9 cellular contexts compared by ENCODE assay signal in genomic region chr1:159171254-159171687, GRCh38. TPM values are rescaled to one million over a fixed set of nuclear protein-coding genes. Genes with fewer than 3 reads are reported as not detected.
DNase-seq lines count a peak whose midpoint lies in the region; ATAC-seq, FAIRE-seq and TF ChIP-seq lines count a peak whose summit lies in the region.
"Had no signal": no experiment of that assay in that cellular context is flagged by ENCODE, and none has a peak within 500 bp of the region (broad histone marks: within the 10 kb centered on the region; RNA-seq: fewer than 3 reads in every experiment).

Gene CADM3 (plus strand): TSS chr1:159171615. CDS start chr1:159171766, 151 bp downstream.

- H3K4me1 ChIP-seq in A549 (peaks cover 13% of the 10 kb centered on the region; the same call in 2 of the 3 replicates), esophagus muscularis mucosa (peaks cover 9 to 27% (median 25%) of the 10 kb centered on the region in 4 donors), Karpas-422 (ENCODE audit: low read length) (no peaks in the 10 kb centered on the region), body of pancreas (peaks cover 16% of the 10 kb centered on the region)
- H3K4me1 ChIP-seq: BLaER1 treated with 17β-estradiol and CSF1 and Interleukin-3, amounts not matched to agents 10 nM and 100 nM had no signal

- H3K27me3 ChIP-seq in esophagus muscularis mucosa (peaks cover 0 to 56% (median 26%) of the 10 kb centered on the region in 4 donors), Karpas-422 (ENCODE audit: low read length) (no peaks in the 10 kb centered on the region), body of pancreas (peaks cover 0 to 6% of the 10 kb centered on the region in 2 donors)

- no peaks in the 10 kb centered on the region for H3K79me2 ChIP-seq in Karpas-422 (ENCODE audit: low read length)

- peaks cover 21% of the 10 kb centered on the region for H3K4me1 Mint-ChIP-seq in neural crest cell

- TF ChIP-seq EP300 in A549 (IDR thresholded peaks at IDR 0.05) (no peak), esophagus muscularis mucosa (IDR thresholded peaks at IDR 0.05) (no peak)

- WGBS in A549 (ENCODE audit: missing lambda C conversion rate), result 13% methylated on average over 6 of the region's 29 CpGs
- 13% methylated on average over 6 of the region's 29 CpGs for WGBS in esophagus muscularis mucosa
- WGBS in body of pancreas, 2 donors, result 2 to 10% methylated on average over 8 to 28 of the region's 29 CpGs

- H3K27ac Mint-ChIP-seq in neural crest cell (ENCODE audit: unreplicated experiment), result peak within 1 kb of the TSS; percentile 1

- DNase-seq in A549 (ENCODE audit: low read depth in 1 of 2, low spot score in 1 of 2) (no peak), NCI-H526 treated with DMSO at 0.1 percent for 48 hours (lab: John Stamatoyannopoulos, UW) (peak; percentile 77), esophagus muscularis mucosa (ENCODE audit: extremely low spot score) (no peak), neural crest cell (ENCODE audit: low read depth, low spot score) (peak; percentile 31), GDM1 (lab: John Stamatoyannopoulos, UW) (no peak), Karpas-422 (no peak), body of pancreas (no peak)

- peaks cover 64% of the 10 kb centered on the region for H3K27me3 Mint-ChIP-seq in neural crest cell (ENCODE audit: low read depth)

- no peaks in the 10 kb centered on the region for H3K9me3 Mint-ChIP-seq in neural crest cell

- H3K4me2 ChIP-seq in A549 (peak within 1 kb of the TSS; percentile 99), Karpas-422 (ENCODE audit: low read depth, low read length, poor library complexity, severe bottlenecking) (no peak within 1 kb of the TSS)

- POLR2A ChIA-PET in A549 (lab: Yijun Ruan, JAX), result no interaction called here

- H3K4me3 Mint-ChIP-seq in neural crest cell, result peak within 1 kb of the TSS; percentile 91

- no peaks in the 10 kb centered on the region for H3K9me2 ChIP-seq in Karpas-422 (replicated peaks; ENCODE audit: insufficient read depth, low read length)

- H3K9ac ChIP-seq in Karpas-422 (ENCODE audit: low read length), result no peak within 1 kb of the TSS
- H3K9ac ChIP-seq: BLaER1 treated with 17β-estradiol and CSF1 and Interleukin-3, amounts not matched to agents 10 nM and 100 nM had no signal

- H2AFZ ChIP-seq in Karpas-422 (ENCODE audit: low read length), result no peak within 1 kb of the TSS

- no peaks in the 10 kb centered on the region for H4K20me1 ChIP-seq in Karpas-422 (ENCODE audit: insufficient read depth, low read depth, low read length)

- TF ChIP-seq POLR2A in A549 (IDR thresholded peaks at IDR 0.05; ENCODE audit: low read length) (no peak), esophagus muscularis mucosa (IDR thresholded peaks at IDR 0.05; ENCODE audit: low read depth) (no peak), body of pancreas (IDR thresholded peaks at IDR 0.05) (no peak)

- H3K36me3 ChIP-seq in esophagus muscularis mucosa, result no peaks in the 10 kb centered on the region
- H3K36me3 ChIP-seq in Karpas-422 (ENCODE audit: insufficient read depth, low read length), result no peaks in the 10 kb centered on the region
- H3K36me3 ChIP-seq in body of pancreas (replicated peaks in 1 of 2; ENCODE audit: insufficient read depth in 1 of 2, low read depth in 2 of 2), result no peaks in the 10 kb centered on the region
- H3K36me3 ChIP-seq: BLaER1 treated with 17β-estradiol and CSF1 and Interleukin-3, amounts not matched to agents 10 nM and 100 nM had no signal

- no peak for FAIRE-seq in A549 (lab: Jason Lieb, UNC)

- CTCF ChIA-PET in A549 (lab: Yijun Ruan, JAX), result interaction anchor here (1.6 kb wide), 1 partner anchor 23 kb away, joined by 3 read pairs; no protein-coding TSS in a partner anchor

- no peak for TF ChIP-seq CTCF in A549 (IDR thresholded peaks at IDR 0.05)
- no peak for TF ChIP-seq CTCF in esophagus muscularis mucosa (IDR thresholded peaks at IDR 0.05)
- no peak for TF ChIP-seq CTCF in neural crest cell (conservative IDR thresholded peaks at IDR 0.05)
- TF ChIP-seq CTCF in body of pancreas (IDR thresholded peaks at IDR 0.05), result no peak

- ATAC-seq in A549 (peak in 1 of 2 experiments; percentile 39; a peak in 3 of 6 replicates), GM19467 (IDR thresholded peaks at IDR 0.05; ENCODE audit: unreplicated experiment) (no peak), body of pancreas (no peak)

- no peak for TF ChIP-seq RAD21 in A549 (conservative IDR thresholded peaks at IDR 0.05 in 1 of 2, IDR thresholded peaks at IDR 0.05 in 1 of 2)

- H3K27ac ChIP-seq in A549 (peak within 1 kb of the TSS in 1 of 2 experiments; percentile 39; a peak in 2 of 6 replicates), esophagus muscularis mucosa (replicated peaks in 1 of 4) (peak within 1 kb of the TSS; percentile 16 to 55 (median 35)), Karpas-422 (ENCODE audit: low read length) (no peak within 1 kb of the TSS), body of pancreas (no peak within 1 kb of the TSS)
- H3K27ac ChIP-seq: BLaER1 treated with 17β-estradiol and CSF1 and Interleukin-3, amounts not matched to agents 10 nM and 100 nM had no signal

- no peaks in the 10 kb centered on the region for H3K9me3 ChIP-seq in A549
- H3K9me3 ChIP-seq in esophagus muscularis mucosa, result no peaks in the 10 kb centered on the region
- no peaks in the 10 kb centered on the region for H3K9me3 ChIP-seq in Karpas-422 (ENCODE audit: low read length)
- H3K9me3 ChIP-seq in body of pancreas, result no peaks in the 10 kb centered on the region
- H3K9me3 ChIP-seq: BLaER1 treated with 17β-estradiol and CSF1 and Interleukin-3, amounts not matched to agents 10 nM and 100 nM had no signal

- H3K4me3 ChIP-seq in A549 (peak within 1 kb of the TSS; percentile 48), esophagus muscularis mucosa (peak within 1 kb of the TSS; percentile 48 to 62 (median 50)), Karpas-422 (ENCODE audit: low read length) (no peak within 1 kb of the TSS), body of pancreas (no peak within 1 kb of the TSS)
- H3K4me3 ChIP-seq: BLaER1 treated with 17β-estradiol and CSF1 and Interleukin-3, amounts not matched to agents 10 nM and 100 nM had no signal

- intact Hi-C loops in esophagus muscularis mucosa (cut with DNase I) (no loop called here), body of pancreas (cut with DNase I) (no loop called here)

- H3K36me3 Mint-ChIP-seq in neural crest cell (ENCODE audit: low read depth), result no peaks in the 10 kb centered on the region

TF ChIP-seq in A549, 52 proteins besides CTCF, POLR2A, EP300 and RAD21 (continues in another document):
- TF ChIP-seq HMGXB4 (CRISPR knock-in tag; IDR thresholded peaks at IDR 0.05; ENCODE audit: borderline replicate concordance), result no peak
- no peak for TF ChIP-seq NFE2L2 (conservative IDR thresholded peaks at IDR 0.05; ENCODE audit: low read length)
- no peak for TF ChIP-seq ZC3H11A (IDR thresholded peaks at IDR 0.05)
- no peak for TF ChIP-seq MYC (IDR thresholded peaks at IDR 0.05; ENCODE audit: borderline replicate concordance, low read length)
- TF ChIP-seq HDAC2 (IDR thresholded peaks at IDR 0.05), result no peak
- no peak for TF ChIP-seq BHLHE40 (IDR thresholded peaks at IDR 0.05; ENCODE audit: low read depth, low read length)
- TF ChIP-seq HOXA7 (CRISPR knock-in tag; IDR thresholded peaks at IDR 0.05), result no peak
- no peak for TF ChIP-seq GATA3 (IDR thresholded peaks at IDR 0.05; ENCODE audit: borderline replicate concordance)
- no peak for TF ChIP-seq SREBF2 (IDR thresholded peaks at IDR 0.05)
- TF ChIP-seq E2F6 (IDR thresholded peaks at IDR 0.05; ENCODE audit: borderline replicate concordance, low read depth), result no peak
- no peak for TF ChIP-seq CBX8 (IDR thresholded peaks at IDR 0.05)
- TF ChIP-seq ESRRA (IDR thresholded peaks at IDR 0.05; ENCODE audit: borderline replicate concordance, low read length), result no peak

RNA-seq across cellular contexts. Expression of gene CADM3, which starts in this region (rescaled TPM):
- polyA plus RNA-seq in A549 (2011; rRNA removed) (0.13 and 0.16 TPM in 2 replicates), A549 (2017; fragmentation: RNase III; extraction: RNeasy Plus Mini Kit Qiagen cat#74134 plus additional on column Dnase treatment) (0.05 to 0.10 TPM (median 0.10 TPM) in 3 replicates)
- polyA plus RNA-seq in A549 (2012; cell fraction: cytosol; rRNA removed), result 0.08 TPM in 2 replicates
- polyA plus RNA-seq in A549 (2012; cell fraction: nucleus; rRNA removed), result 0.06 and 0.08 TPM in 2 replicates
- polyA minus RNA-seq in A549 (2011; rRNA and poly(A)+ RNA removed), result 0.05 TPM in 1 of 2 replicates, not detected in the other
- total RNA-seq in esophagus muscularis mucosa (10 to 100 TPM; 10.8 to 24.7 (median 20.4) TPM), neural crest cell (10.0 and 10.4 TPM in 2 replicates), body of pancreas (1 to 10 TPM in 1 of 2 donors, under 1 TPM in 1; 0.26 to 1.6 TPM)
- not detected in 2 replicates for total RNA-seq in Karpas-422 (2014; rRNA removed; shearing (Covaris generic); ENCODE audit: low replicate concordance)

Comparison
In these comparisons a context has a peak if more than half of its experiments do, and no peak if none do; other contexts are left out.
1. DNase-seq: peak in NCI-H526 treated with DMSO at 0.1 percent for 48 hours (single experiment) and neural crest cell (single experiment); none in A549 (0 of 2), esophagus muscularis mucosa (single experiment), GDM1 (single experiment), Karpas-422 (single experiment) and body of pancreas (0 of 4).
2. H3K27ac ChIP-seq: peak in esophagus muscularis mucosa (4 of 4); none in Karpas-422 (single experiment) and body of pancreas (0 of 4).
3. H3K4me3 ChIP-seq: peak in A549 (single experiment) and esophagus muscularis mucosa (4 of 4); none in Karpas-422 (single experiment) and body of pancreas (0 of 2).